In the genomic region with DNA sequence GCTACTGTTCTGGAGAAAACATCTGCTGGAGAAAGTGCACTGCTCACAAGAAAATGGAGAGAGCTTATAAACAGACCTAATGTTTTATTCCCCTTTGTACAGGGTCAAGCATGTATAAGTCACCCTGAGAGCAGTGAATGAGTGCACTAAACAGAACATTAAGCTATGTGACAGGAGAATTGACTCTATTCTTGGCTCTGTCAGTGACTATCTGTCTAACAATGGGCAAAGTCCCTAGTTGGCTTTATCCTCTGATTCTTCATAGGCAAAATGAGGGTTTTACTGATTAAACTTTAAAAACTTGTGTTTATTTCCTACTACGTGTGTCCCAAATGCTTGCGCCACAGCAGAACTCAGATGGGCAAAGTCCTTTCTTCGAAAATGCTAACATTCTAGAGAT, we compare ENCODE assay signal across 35 cellular contexts.
"Had no signal": no experiment of that assay in that cellular context is flagged by ENCODE, and none has a peak within 500 bp of the region (broad histone marks: within the 10 kb centered on the region; RNA-seq: fewer than 3 reads in every experiment).

No MANE protein-coding gene starts in this region.

- H3K27ac ChIP-seq: KMS-11 had no signal

- H3K9me3 ChIP-seq: MG63 had no signal

- H3K27me3 ChIP-seq: MG63 had no signal

- DNase-seq: Karpas-422, Kasumi-1, KG1, MG63, MM.1S, MV-4-11, NCI-H1048, NCI-H1092, NCI-H1092 treated with DMSO at 0.1 percent for 48 hours, NCI-H1105, NCI-H1105 treated with DMSO at 0.1 percent for 48 hours, NCI-H1417, NCI-H1417 treated with DMSO at 0.1 percent for 48 hours, NCI-H1436, NCI-H1436 treated with DMSO at 0.1 percent for 48 hours, NCI-H146, NCI-H1694, NCI-H1694 treated with DMSO at 0.1 percent for 48 hours, NCI-H187, NCI-H187 treated with DMSO at 0.1 percent for 48 hours, NCI-H1930, NCI-H2029, NCI-H2029 treated with DMSO at 0.1 percent for 48 hours, NCI-H2081, NCI-H2081 treated with DMSO at 0.1 percent for 48 hours, NCI-H2107, NCI-H2171, NCI-H2227 treated with DMSO at 0.1 percent for 48 hours, NCI-H226, NCI-H345, NCI-H446, NCI-H446 treated with DMSO at 0.1 percent for 48 hours, NCI-H510A, NCI-H510A treated with DMSO at 0.1 percent for 48 hours had no signal
